Comparison of ENCODE assay signal across 8 cellular contexts in the genomic region with DNA sequence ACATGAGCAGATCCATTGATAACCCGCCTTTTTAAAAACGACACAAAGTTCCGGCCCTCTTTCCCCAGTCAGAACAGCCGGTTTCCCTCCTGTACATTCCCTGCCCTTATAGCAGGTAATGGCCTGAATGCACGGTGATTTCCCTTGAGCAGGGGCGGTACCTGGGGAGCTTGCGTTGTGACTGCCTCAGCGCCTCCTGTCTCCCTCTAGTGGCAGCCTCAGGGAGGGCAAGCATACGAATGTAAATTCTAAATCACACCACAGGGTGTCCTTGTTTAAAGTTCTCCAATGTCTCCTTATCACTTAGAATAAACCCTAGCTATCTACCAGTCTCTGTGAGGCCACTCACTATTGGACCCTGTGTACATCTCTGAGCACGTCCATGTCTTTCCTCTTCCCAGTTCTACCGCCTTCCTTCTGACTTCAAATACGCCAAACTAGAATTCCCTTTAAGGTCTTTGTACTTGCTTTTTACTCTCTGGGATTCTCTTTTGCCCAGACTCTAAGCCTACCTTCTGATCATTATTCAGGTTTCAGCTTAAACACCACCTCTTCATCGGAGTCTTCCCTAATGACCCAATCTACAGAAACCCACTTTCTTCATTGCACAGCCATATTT. TPM values are rescaled to one million over a fixed set of nuclear protein-coding genes. Genes with fewer than 3 reads are reported as not detected.
DNase-seq lines count a peak whose midpoint lies in the region; ATAC-seq and TF ChIP-seq lines count a peak whose summit lies in the region.

No MANE protein-coding gene starts in this region.

- H3K36me3 Mint-ChIP-seq in T-cell: no peaks in the 10 kb centered on the region
- no peaks in the 10 kb centered on the region for H3K36me3 Mint-ChIP-seq in activated naive CD8-positive, alpha-beta T cell treated with anti-CD3 and anti-CD28 coated beads, Interleukin-2, amount 50 U/mL, for 24 hours (ENCODE audit: low read depth)

- DNase-seq in H7 (peak; percentile 81), Karpas-422 (peak; percentile 91), T-cell (peak; percentile 15 to 67 (median 52)), kidney epithelial cell (ENCODE audit: low read depth) (no peak), nucleus accumbens (lab: John Stamatoyannopoulos, UW) (no peak)
- DNase-seq in activated naive CD8-positive, alpha-beta T cell treated with anti-CD3 and anti-CD28 coated beads, Interleukin-2, amount 50 U/mL, for 24 hours: peak; percentile 81
- peak; percentile 61 for DNase-seq in stimulated activated CD8-positive, alpha-beta memory T cell treated with anti-CD3 and anti-CD28 coated beads, Interleukin-4, amount 100 ng/mL, for 24 hours (ENCODE audit: low read depth)

- no peaks in the 10 kb centered on the region for H3K9me3 ChIP-seq in Karpas-422 (ENCODE audit: low read length)

- no peaks in the 10 kb centered on the region for H3K9me2 ChIP-seq in Karpas-422 (replicated peaks; ENCODE audit: insufficient read depth, low read length)

- no peak overlapping the region for H3K27ac ChIP-seq in Karpas-422 (ENCODE audit: low read length)

- H3K4me3 Mint-ChIP-seq in T-cell: no peak overlapping the region
- H3K4me3 Mint-ChIP-seq in activated naive CD8-positive, alpha-beta T cell treated with anti-CD3 and anti-CD28 coated beads, Interleukin-2, amount 50 U/mL, for 24 hours: no peak overlapping the region

- no peak overlapping the region for H2AFZ ChIP-seq in Karpas-422 (ENCODE audit: low read length)

- H3K4me2 ChIP-seq in Karpas-422 (ENCODE audit: low read depth, low read length, poor library complexity, severe bottlenecking): no peak overlapping the region

- H3K9ac ChIP-seq in Karpas-422 (ENCODE audit: low read length): no peak overlapping the region

- no peaks in the 10 kb centered on the region for H3K79me2 ChIP-seq in Karpas-422 (ENCODE audit: low read length)

- peaks cover 0 to 2% of the 10 kb centered on the region in 2 donors for H3K27me3 Mint-ChIP-seq in T-cell
- no peaks in the 10 kb centered on the region for H3K27me3 Mint-ChIP-seq in activated naive CD8-positive, alpha-beta T cell treated with anti-CD3 and anti-CD28 coated beads, Interleukin-2, amount 50 U/mL, for 24 hours

- no peak overlapping the region for H3K27ac Mint-ChIP-seq in T-cell
- no peak overlapping the region for H3K27ac Mint-ChIP-seq in activated naive CD8-positive, alpha-beta T cell treated with anti-CD3 and anti-CD28 coated beads, Interleukin-2, amount 50 U/mL, for 24 hours

- no peaks in the 10 kb centered on the region for H3K4me1 ChIP-seq in Karpas-422 (ENCODE audit: low read length)

- POLR2A ChIA-PET in T-cell (lab: Charles Lee): interaction anchor here in 1 of 2 donors (0.5 kb wide), 1 partner anchor 9 kb away, joined by 3 read pairs; no protein-coding TSS in a partner anchor

- peak; percentile 58 to 87 (median 80) for ATAC-seq in T-cell (replicated peaks in 1 of 4)
- peak; percentile 83 for ATAC-seq in activated naive CD8-positive, alpha-beta T cell treated with anti-CD3 and anti-CD28 coated beads, Interleukin-2, amount 50 U/mL, for 24 hours

- no peaks in the 10 kb centered on the region for H3K9me3 Mint-ChIP-seq in T-cell
- no peaks in the 10 kb centered on the region for H3K9me3 Mint-ChIP-seq in activated naive CD8-positive, alpha-beta T cell treated with anti-CD3 and anti-CD28 coated beads, Interleukin-2, amount 50 U/mL, for 24 hours

- CTCF ChIA-PET in T-cell (lab: Charles Lee): interaction anchor here (0.6 to 1.7 kb wide), 8 partner anchors 9 to 939 kb away, joined by 3 to 7 read pairs (median 4); no protein-coding TSS in a partner anchor

- no peaks in the 10 kb centered on the region for H3K27me3 ChIP-seq in H7 (ENCODE audit: control insufficient read depth, insufficient read depth, low read length)
- no peaks in the 10 kb centered on the region for H3K27me3 ChIP-seq in Karpas-422 (ENCODE audit: low read length)
- no peaks in the 10 kb centered on the region for H3K27me3 ChIP-seq in kidney epithelial cell (ENCODE audit: control insufficient read depth, insufficient read depth, low read length)

- no peaks in the 10 kb centered on the region for H3K4me1 Mint-ChIP-seq in T-cell
- H3K4me1 Mint-ChIP-seq in activated naive CD8-positive, alpha-beta T cell treated with anti-CD3 and anti-CD28 coated beads, Interleukin-2, amount 50 U/mL, for 24 hours: no peaks in the 10 kb centered on the region

- no peaks in the 10 kb centered on the region for H4K20me1 ChIP-seq in Karpas-422 (ENCODE audit: insufficient read depth, low read depth, low read length)

- TF ChIP-seq CTCF in GM12872 (IDR thresholded peaks at IDR 0.05; ENCODE audit: insufficient read depth, low read depth, low read length) (peak; percentile 99), kidney epithelial cell (IDR thresholded peaks at IDR 0.05; ENCODE audit: insufficient read depth, low read length, poor library complexity, severe bottlenecking) (peak; percentile 84)

- H3K4me3 ChIP-seq in H7 (ENCODE audit: insufficient read depth, low read depth, low read length) (no peak overlapping the region), Karpas-422 (ENCODE audit: low read length) (no peak overlapping the region), kidney epithelial cell (ENCODE audit: low read depth, low read length) (no peak overlapping the region)

- H3K36me3 ChIP-seq in H7 (replicated peaks; ENCODE audit: control insufficient read depth, insufficient read depth, low read length) (no peaks in the 10 kb centered on the region), Karpas-422 (ENCODE audit: insufficient read depth, low read length) (no peaks in the 10 kb centered on the region), kidney epithelial cell (ENCODE audit: control insufficient read depth, insufficient read depth, low read length) (no peaks in the 10 kb centered on the region)

RNA-seq across cellular contexts. Expression of gene LDB2, which starts 18.4 kb away (rescaled TPM):
- total RNA-seq in H7 (2014; rRNA removed; shearing (Covaris generic)): 94.0 and 141 TPM in 2 replicates
- total RNA-seq in Karpas-422 (2014; rRNA removed; shearing (Covaris generic); ENCODE audit: low replicate concordance): not detected in 2 replicates
- total RNA-seq in T-cell (under 1 TPM in 3 of 5 donors, not detected in 2; 0.15 to 0.82 (median 0.39) TPM), kidney epithelial cell (0.07 and 0.46 TPM in 2 replicates)

Comparison
In these comparisons a context has a peak if more than half of its experiments do, and no peak if none do; other contexts are left out.
1. DNase-seq: peak in H7 (single experiment), Karpas-422 (single experiment), T-cell (34 of 34), activated naive CD8-positive, alpha-beta T cell treated with anti-CD3 and anti-CD28 coated beads, Interleukin-2, amount 50 U/mL, for 24 hours (single experiment) and stimulated activated CD8-positive, alpha-beta memory T cell treated with anti-CD3 and anti-CD28 coated beads, Interleukin-4, amount 100 ng/mL, for 24 hours (single experiment); none in kidney epithelial cell (single experiment) and nucleus accumbens (0 of 56).
2. RNA of gene LDB2, which starts 18.4 kb away (total RNA-seq): 94.0 to 141 TPM in H7; 0.07 to 0.46 TPM in kidney epithelial cell, 0.15 to 0.82 TPM in T-cell and not detected in Karpas-422; every median in the first group is over 10 times any median in the second.